In genomic region chr1:185152187-185152767, GRCh38 we compare ENCODE assay signal across 20 cellular contexts. TPM values are rescaled to one million over a fixed set of nuclear protein-coding genes. Genes with fewer than 3 reads are reported as not detected.
DNase-seq lines count a peak whose midpoint lies in the region; ATAC-seq and TF ChIP-seq lines count a peak whose summit lies in the region.
"Had no signal": no experiment of that assay in that cellular context is flagged by ENCODE, and none has a peak within 500 bp of the region (broad histone marks: within the 10 kb centered on the region; RNA-seq: fewer than 3 reads in every experiment).

No MANE protein-coding gene starts in this region.

- peak overlapping the region in 2 of 3 experiments; percentile 1 to 11 for H3K27ac Mint-ChIP-seq in nephron
- H3K27ac Mint-ChIP-seq: T-helper 1 cell treated with Interleukin-12 subunit alpha and Interleukin-12 subunit beta and Interleukin-4 antibody, amounts not matched to agents 30 μg/mL and 1 μg/mL, for 36 hours had no signal

- DNase-seq in GM03348 (ENCODE audit: low spot score) (peak; percentile 44), OCI-M1 (lab: John Stamatoyannopoulos, UW) (peak; percentile 45), choroid plexus epithelial cell (ENCODE audit: low read depth) (peak; percentile 23), upper lobe of left lung (no peak), KG1 (lab: John Stamatoyannopoulos, UW) (no peak), NCI-H2029 treated with DMSO at 0.1 percent for 48 hours (lab: John Stamatoyannopoulos, UW) (no peak), H7 (no peak)
- DNase-seq: activated CD4-positive, alpha-beta T cell treated with anti-CD3 and anti-CD28 coated beads for 4 hours; activated gamma-delta T cell treated with Interleukin-2 at 50 U/mL for 16 hours; DND-41; effector memory CD4-positive, alpha-beta T cell; NCI-H1694; NCI-H345; posterior cingulate gyrus had no signal

- TF ChIP-seq CTCF in choroid plexus epithelial cell (conservative IDR thresholded peaks at IDR 0.05; ENCODE audit: low read depth, low read length) (no peak), nephron (IDR thresholded peaks at IDR 0.05; ENCODE audit: unreplicated experiment in 3 of 3) (no peak), upper lobe of left lung (IDR thresholded peaks at IDR 0.05) (no peak)

- ATAC-seq in upper lobe of left lung (ENCODE audit: low FRiP score in 2 of 2), result no peak
- ATAC-seq: Right ventricle myocardium inferior had no signal

- no peaks in the 10 kb centered on the region for H3K27me3 ChIP-seq in upper lobe of left lung
- no peaks in the 10 kb centered on the region for H3K27me3 ChIP-seq in H7 (ENCODE audit: control insufficient read depth, insufficient read depth, low read length)
- H3K27me3 ChIP-seq: BLaER1 treated with 17β-estradiol and CSF1 and Interleukin-3, amounts not matched to agents 10 nM and 100 nM had no signal

- peaks cover 19% of the 10 kb centered on the region for H3K4me1 Mint-ChIP-seq in nephron

- H3K4me3 ChIP-seq in choroid plexus epithelial cell (ENCODE audit: low read depth, low read length), result no peak overlapping the region
- H3K4me3 ChIP-seq in upper lobe of left lung, result no peak overlapping the region
- no peak overlapping the region for H3K4me3 ChIP-seq in H7 (ENCODE audit: insufficient read depth, low read depth, low read length)
- H3K4me3 ChIP-seq: BLaER1 treated with 17β-estradiol and CSF1 and Interleukin-3, amounts not matched to agents 10 nM and 100 nM; smooth muscle cell had no signal

- H3K9me3 Mint-ChIP-seq in nephron, result no peaks in the 10 kb centered on the region
- H3K9me3 Mint-ChIP-seq: T-helper 1 cell treated with Interleukin-12 subunit alpha and Interleukin-12 subunit beta and Interleukin-4 antibody, amounts not matched to agents 30 μg/mL and 1 μg/mL, for 36 hours had no signal

- peaks cover 14 to 30% (median 20%) of the 10 kb centered on the region in 4 donors for H3K4me1 ChIP-seq in upper lobe of left lung

- no peaks in the 10 kb centered on the region for H3K27me3 Mint-ChIP-seq in nephron (ENCODE audit: low read depth)

- TF ChIP-seq EP300 in upper lobe of left lung (IDR thresholded peaks at IDR 0.05), result no peak

- no peak for TF ChIP-seq POLR2A in upper lobe of left lung (IDR thresholded peaks at IDR 0.05)

- WGBS in upper lobe of left lung, 2 donors, result 65 to 76% methylated on average over 3 of the region's 3 CpGs

- H3K27ac ChIP-seq in upper lobe of left lung, result no peak overlapping the region
- H3K27ac ChIP-seq: BLaER1 treated with 17β-estradiol and CSF1 and Interleukin-3, amounts not matched to agents 10 nM and 100 nM; KMS-11 had no signal

- peak overlapping the region in 2 of 3 experiments; percentile 11 to 28 for H3K4me3 Mint-ChIP-seq in nephron
- H3K4me3 Mint-ChIP-seq: T-helper 1 cell treated with Interleukin-12 subunit alpha and Interleukin-12 subunit beta and Interleukin-4 antibody, amounts not matched to agents 30 μg/mL and 1 μg/mL, for 36 hours had no signal

- H3K36me3 ChIP-seq in upper lobe of left lung (peaks cover 0 to 34% (median 10%) of the 10 kb centered on the region in 4 donors), H7 (replicated peaks; ENCODE audit: control insufficient read depth, insufficient read depth, low read length) (peaks cover 4% of the 10 kb centered on the region)

- no peaks in the 10 kb centered on the region for H3K9me3 ChIP-seq in upper lobe of left lung
- H3K9me3 ChIP-seq: BLaER1 treated with 17β-estradiol and CSF1 and Interleukin-3, amounts not matched to agents 10 nM and 100 nM had no signal

- peaks cover 22% of the 10 kb centered on the region for H3K36me3 Mint-ChIP-seq in nephron (ENCODE audit: low read depth)

RNA-seq across cellular contexts. Expression of gene TRMT1L, which starts 4.5 kb away (rescaled TPM):
- total RNA-seq in upper lobe of left lung, result 10 to 100 TPM in 4 of 6 donors, 1 to 10 TPM in 2; 7.3 to 42.2 (median 13.6) TPM
- total RNA-seq in H7 (2014; rRNA removed; shearing (Covaris generic)), result 24.5 and 50.5 TPM in 2 replicates

RNA-seq across cellular contexts. Expression of gene SWT1, which starts 4.7 kb away (rescaled TPM):
- total RNA-seq in upper lobe of left lung, result 10 to 100 TPM in 2 of 6 donors, 1 to 10 TPM in 4; 3.1 to 15.7 (median 6.0) TPM
- 6.3 and 8.6 TPM in 2 replicates for total RNA-seq in H7 (2014; rRNA removed; shearing (Covaris generic))

Comparison
In these comparisons a context has a peak if more than half of its experiments do, and no peak if none do; other contexts are left out.
1. DNase-seq: peak in GM03348 (single experiment), OCI-M1 (single experiment) and choroid plexus epithelial cell (single experiment); none in upper lobe of left lung (0 of 2), KG1 (single experiment), NCI-H2029 treated with DMSO at 0.1 percent for 48 hours (single experiment) and H7 (single experiment).